In genomic region chr1:40980068-40980452, GRCh38 we compare ENCODE assay signal across 8 cellular contexts. TPM values are rescaled to one million over a fixed set of nuclear protein-coding genes. Genes with fewer than 3 reads are reported as not detected.
DNase-seq lines count a peak whose midpoint lies in the region; ATAC-seq, FAIRE-seq and TF ChIP-seq lines count a peak whose summit lies in the region.

No MANE protein-coding gene starts in this region.

- H3K4me1 ChIP-seq in astrocyte (ENCODE audit: insufficient read depth, low read length) (peaks cover 47% of the 10 kb centered on the region), HepG2 (ENCODE audit: insufficient read depth, low read length) (peaks cover 55% of the 10 kb centered on the region), transverse colon (peaks cover 10 to 32% (median 18%) of the 10 kb centered on the region in 4 donors)

- H3K27ac ChIP-seq in astrocyte (ENCODE audit: low read depth, low read length) (peak overlapping the region; percentile 92), HepG2 (ENCODE audit: extremely low read length, insufficient read depth, low read length) (peak overlapping the region; percentile 98), transverse colon (peak overlapping the region; percentile 81 to 98 (median 94))

- H3K36me3 ChIP-seq in astrocyte (ENCODE audit: insufficient read depth, low read length) (peaks cover 10% of the 10 kb centered on the region), HepG2 (replicated peaks in 1 of 2; ENCODE audit: control insufficient read depth in 1 of 2, insufficient read depth in 2 of 2, low read length in 2 of 2) (peaks cover 3 to 21% of the 10 kb centered on the region in 2 experiments), transverse colon (no peaks in the 10 kb centered on the region)

- H2AFZ ChIP-seq in astrocyte (ENCODE audit: low read depth, low read length): no peak overlapping the region
- no peak overlapping the region for H2AFZ ChIP-seq in HepG2 (ENCODE audit: low read length)

- WGBS in HepG2 (ENCODE audit: low lambda C conversion rate): 0% methylated on average over 13 of the region's 50 CpGs
- WGBS in transverse colon (ENCODE audit: low coverage in 1 of 2), 2 donors: 0% methylated on average over 26 of the region's 50 CpGs; no CpG with 5 or more reads in 1 of the 2 donors

- TF ChIP-seq EP300 in HepG2 (IDR thresholded peaks at IDR 0.05; ENCODE audit: low read depth in 2 of 2, low read length in 2 of 2): no peak
- no peak for TF ChIP-seq EP300 in HepG2 (CRISPR knock-in tag; IDR thresholded peaks at IDR 0.05; ENCODE audit: borderline replicate concordance)
- TF ChIP-seq EP300 in transverse colon (IDR thresholded peaks at IDR 0.05; ENCODE audit: low read depth): no peak

- H4K20me1 ChIP-seq in astrocyte (ENCODE audit: insufficient read depth, low read length): peaks cover 46% of the 10 kb centered on the region
- no peaks in the 10 kb centered on the region for H4K20me1 ChIP-seq in HepG2 (ENCODE audit: insufficient read depth, low read length)

- TF ChIP-seq POLR2A in HepG2 (IDR thresholded peaks at IDR 0.05; ENCODE audit: insufficient read depth in 1 of 2, low read depth in 2 of 2, low read length in 2 of 2) (no peak), transverse colon (IDR thresholded peaks at IDR 0.05) (no peak)

- no TSS peak for BruUV-seq in HepG2 (replicated peaks; lab: Mats Ljungman, UMichigan)

- DNase-seq in T-helper 2 cell treated with Interferon-gamma antibody and Interleukin-4, amounts not matched to agents 5 μg/mL and 100 μg/mL, for 36 hours (ENCODE audit: low spot score): no peak
- DNase-seq in T-helper 2 cell: no peak
- no peak for DNase-seq in astrocyte (ENCODE audit: low read depth)
- DNase-seq in HepG2 (ENCODE audit: low spot score): no peak
- DNase-seq in transverse colon: no peak
- DNase-seq in stimulated activated CD4-positive, alpha-beta T cell treated with anti-CD3 and anti-CD28 coated beads, Interleukin-12 subunit alpha, Interleukin-12 subunit beta, amount 100 ng/mL, for 4 hours: no peak
- DNase-seq in AG08396 (ENCODE audit: low spot score): no peak

- peak overlapping the region; percentile 91 for H3K4me3 Mint-ChIP-seq in T-helper 2 cell treated with Interferon-gamma antibody and Interleukin-4, amounts not matched to agents 5 μg/mL and 100 μg/mL, for 36 hours
- H3K4me3 Mint-ChIP-seq in astrocyte (ENCODE audit: unreplicated experiment): peak overlapping the region; percentile 93

- ATAC-seq in HG03135 (IDR thresholded peaks at IDR 0.05; ENCODE audit: unreplicated experiment) (peak; percentile 8), HepG2 (peak; percentile 6; the same call in 2 of the 3 replicates)

- CTCF ChIA-PET in HepG2 (lab: Yijun Ruan, JAX; ENCODE audit: low intra/inter-chr PET ratio, low total read pairs): no interaction called here

- H3K4me2 ChIP-seq in astrocyte (ENCODE audit: low read length): peak overlapping the region; percentile 97
- peak overlapping the region; percentile 91 for H3K4me2 ChIP-seq in HepG2 (ENCODE audit: low read depth, low read length)

- intact Hi-C loops in HepG2 (cut with micrococcal nuclease; ENCODE audit: unreplicated experiment) (no loop called here), transverse colon (cut with DNase I; ENCODE audit: low total_unique reads) (loop anchor here (5.0 kb wide), 1 partner anchor 1183 kb away; no protein-coding TSS in a partner anchor)

- in situ Hi-C loops in HepG2 (cut with HindIII; ENCODE audit: extremely low pct_ligation_motif_present, low pct_unique_long_range_greater_than_20kb) (no loop called here), transverse colon (cut with MboI; ENCODE audit: low pct_ligation_motif_present in 1 of 4, low pct_unique_long_range_greater_than_20kb in 1 of 4, low sequenced_read_pairs in 3 of 4) (no loop called here)

- H3K9me3 ChIP-seq in astrocyte (ENCODE audit: insufficient read depth, low read depth, low read length) (no peaks in the 10 kb centered on the region), HepG2 (ENCODE audit: low read length) (no peaks in the 10 kb centered on the region), transverse colon (no peaks in the 10 kb centered on the region)

- FAIRE-seq in astrocyte (lab: Jason Lieb, UNC) (no peak), HepG2 (lab: Jason Lieb, UNC) (no peak)

- TF ChIP-seq CTCF in astrocyte (IDR thresholded peaks at IDR 0.05; ENCODE audit: insufficient read depth, low read depth, low read length): no peak
- no peak for TF ChIP-seq CTCF in HepG2 (CRISPR knock-in tag; IDR thresholded peaks at IDR 0.05)
- TF ChIP-seq CTCF in transverse colon (IDR thresholded peaks at IDR 0.05): no peak

- no peaks in the 10 kb centered on the region for H3K9me3 Mint-ChIP-seq in T-helper 2 cell treated with Interferon-gamma antibody and Interleukin-4, amounts not matched to agents 5 μg/mL and 100 μg/mL, for 36 hours
- H3K9me3 Mint-ChIP-seq in astrocyte (ENCODE audit: unreplicated experiment): no peaks in the 10 kb centered on the region

- H3K27ac Mint-ChIP-seq in T-helper 2 cell treated with Interferon-gamma antibody and Interleukin-4, amounts not matched to agents 5 μg/mL and 100 μg/mL, for 36 hours: peak overlapping the region; percentile 96
- peak overlapping the region; percentile 50 for H3K27ac Mint-ChIP-seq in astrocyte (ENCODE audit: unreplicated experiment)

- H3K9ac ChIP-seq in astrocyte (ENCODE audit: low read length): peak overlapping the region; percentile 88
- peak overlapping the region; percentile 83 for H3K9ac ChIP-seq in HepG2 (ENCODE audit: insufficient read depth, low read depth, low read length)

- no peaks in the 10 kb centered on the region for H3K27me3 Mint-ChIP-seq in T-helper 2 cell treated with Interferon-gamma antibody and Interleukin-4, amounts not matched to agents 5 μg/mL and 100 μg/mL, for 36 hours (ENCODE audit: low read depth)
- H3K27me3 Mint-ChIP-seq in astrocyte (ENCODE audit: low read depth, unreplicated experiment): no peaks in the 10 kb centered on the region

- H3K36me3 Mint-ChIP-seq in T-helper 2 cell treated with Interferon-gamma antibody and Interleukin-4, amounts not matched to agents 5 μg/mL and 100 μg/mL, for 36 hours (ENCODE audit: low read depth): peaks cover 27% of the 10 kb centered on the region
- H3K36me3 Mint-ChIP-seq in astrocyte (ENCODE audit: low read depth, unreplicated experiment): peaks cover 5% of the 10 kb centered on the region

- H3K4me1 Mint-ChIP-seq in T-helper 2 cell treated with Interferon-gamma antibody and Interleukin-4, amounts not matched to agents 5 μg/mL and 100 μg/mL, for 36 hours (ENCODE audit: low read depth): peaks cover 40% of the 10 kb centered on the region
- H3K4me1 Mint-ChIP-seq in astrocyte (ENCODE audit: low read depth, unreplicated experiment): peaks cover 44% of the 10 kb centered on the region

- H3K79me2 ChIP-seq in astrocyte (ENCODE audit: insufficient read depth, low read length): peaks cover 52% of the 10 kb centered on the region
- H3K79me2 ChIP-seq in HepG2 (ENCODE audit: insufficient read depth, low read length): peaks cover 37% of the 10 kb centered on the region

- no peaks in the 10 kb centered on the region for H3K27me3 ChIP-seq in astrocyte (ENCODE audit: insufficient read depth, low read length)
- H3K27me3 ChIP-seq in HepG2 (ENCODE audit: control insufficient read depth in 1 of 2, insufficient read depth in 2 of 2, low read length in 2 of 2): no peaks in the 10 kb centered on the region
- H3K27me3 ChIP-seq in transverse colon: no peaks in the 10 kb centered on the region

- POLR2A ChIA-PET in HepG2 (lab: Yijun Ruan, JAX): interaction anchor here (1.0 to 2.0 kb wide), 7 partner anchors 8 to 448 kb away, joined by 3 to 13 read pairs (median 4); partner anchors contain the start of genes CITED4 and ZNF684

- no peak; the same call in 1 of the 2 replicates for TF ChIP-seq RAD21 in HepG2 (CRISPR knock-in tag; IDR thresholded peaks at IDR 0.05)

- peak overlapping the region; percentile 78 for H3K4me3 ChIP-seq in astrocyte (ENCODE audit: insufficient read depth, low read depth, low read length)
- peak overlapping the region; percentile 51 to 73 (median 69) for H3K4me3 ChIP-seq in HepG2 (replicated peaks in 1 of 3; ENCODE audit: insufficient read depth in 1 of 3, low read depth in 2 of 3, low read length in 3 of 3)
- H3K4me3 ChIP-seq in transverse colon: peak overlapping the region; percentile 59 to 76 (median 68)

RNA-seq across cellular contexts. Expression of gene CTPS1, which starts 0.6 kb away (rescaled TPM):
- total RNA-seq in astrocyte (80.4 and 91.4 TPM in 2 replicates), HepG2 (2016; rRNA removed; fragmentation: Illumina TruSeq; extraction: Trizol) (42.8 and 63.1 TPM in 2 replicates), transverse colon (10 to 100 TPM in 3 of 4 donors, 1 to 10 TPM in 1; 6.3 to 32.2 (median 19.7) TPM)
- 8.1 and 8.4 TPM in 2 replicates for total RNA-seq in HepG2 (2016; cell fraction: cytosol; rRNA removed; fragmentation: Illumina TruSeq; extraction: Trizol; ENCODE audit: low read depth)
- 40.9 and 54.3 TPM in 2 replicates for total RNA-seq in HepG2 (2016; cell fraction: insoluble cytoplasmic fraction; rRNA removed; fragmentation: Illumina TruSeq; extraction: Trizol)
- total RNA-seq in HepG2 (2016; cell fraction: membrane; rRNA removed; fragmentation: Illumina TruSeq; extraction: Trizol): 18.5 and 19.2 TPM in 2 replicates
- 56.4 and 60.8 TPM in 2 replicates for total RNA-seq in HepG2 (2016; cell fraction: nucleus; rRNA removed; fragmentation: Illumina TruSeq; extraction: Trizol)
- polyA plus RNA-seq in HepG2 (2011; rRNA removed): 9.6 and 10.1 TPM in 2 replicates
- 6.4 and 7.9 TPM in 2 replicates for polyA plus RNA-seq in HepG2 (2011; cell fraction: cytosol; rRNA removed)
- 42.7 and 43.4 TPM in 2 replicates for polyA plus RNA-seq in HepG2 (2011; cell fraction: nucleus; rRNA removed)
- 19.4 and 21.9 TPM in 2 replicates for polyA plus RNA-seq in HepG2 (2012)
- 4.7 and 5.0 TPM in 2 replicates for polyA plus RNA-seq in HepG2 (2016; cell fraction: cytosol; fragmentation: Illumina TruSeq; extraction: Trizol; ENCODE audit: low read depth)
- 61.3 and 68.4 TPM in 2 replicates for polyA plus RNA-seq in HepG2 (2016; cell fraction: insoluble cytoplasmic fraction; fragmentation: Illumina TruSeq; extraction: Trizol; ENCODE audit: low read depth)
- 9.5 and 10.5 TPM in 2 replicates for polyA plus RNA-seq in HepG2 (2016; cell fraction: membrane; fragmentation: Illumina TruSeq; extraction: Trizol; ENCODE audit: low read depth)
- polyA plus RNA-seq in HepG2 (2016; cell fraction: nucleus; fragmentation: Illumina TruSeq; extraction: Trizol; ENCODE audit: insufficient read depth, low read depth): 105 and 109 TPM in 2 replicates
- 23.3 and 120 TPM in 2 replicates for polyA minus RNA-seq in HepG2 (2011; rRNA and poly(A)+ RNA removed; ENCODE audit: low replicate concordance)
- 7.5 and 8.1 TPM in 2 replicates for polyA minus RNA-seq in HepG2 (2011; cell fraction: cytosol; rRNA and poly(A)+ RNA removed)
- 51.4 and 55.3 TPM in 2 replicates for polyA minus RNA-seq in HepG2 (2011; cell fraction: nucleus; rRNA and poly(A)+ RNA removed)

RNA-seq across cellular contexts. Expression of gene SLFNL1, which starts 41.5 kb away (rescaled TPM):
- 0.14 and 0.18 TPM in 2 replicates for total RNA-seq in astrocyte
- 0.07 TPM in 1 of 2 replicates, not detected in the other for total RNA-seq in HepG2 (2016; rRNA removed; fragmentation: Illumina TruSeq; extraction: Trizol)
- not detected in 2 replicates for total RNA-seq in HepG2 (2016; cell fraction: cytosol; rRNA removed; fragmentation: Illumina TruSeq; extraction: Trizol; ENCODE audit: low read depth)
- total RNA-seq in HepG2 (2016; cell fraction: insoluble cytoplasmic fraction; rRNA removed; fragmentation: Illumina TruSeq; extraction: Trizol): 0.19 TPM in 1 of 2 replicates, not detected in the other
- total RNA-seq in HepG2 (2016; cell fraction: membrane; rRNA removed; fragmentation: Illumina TruSeq; extraction: Trizol): 0.09 TPM in 1 of 2 replicates, not detected in the other
- 0.31 and 0.50 TPM in 2 replicates for total RNA-seq in HepG2 (2016; cell fraction: nucleus; rRNA removed; fragmentation: Illumina TruSeq; extraction: Trizol)
- polyA plus RNA-seq in HepG2 (2011; rRNA removed): 0.18 and 0.20 TPM in 2 replicates
- polyA plus RNA-seq in HepG2 (2011; cell fraction: cytosol; rRNA removed): 0.05 and 0.08 TPM in 2 replicates
- 1.2 and 1.7 TPM in 2 replicates for polyA plus RNA-seq in HepG2 (2011; cell fraction: nucleus; rRNA removed)
- polyA plus RNA-seq in HepG2 (2012): 0.44 and 0.65 TPM in 2 replicates
- not detected in 2 replicates for polyA plus RNA-seq in HepG2 (2016; cell fraction: cytosol; fragmentation: Illumina TruSeq; extraction: Trizol; ENCODE audit: low read depth)
- not detected in 2 replicates for polyA plus RNA-seq in HepG2 (2016; cell fraction: insoluble cytoplasmic fraction; fragmentation: Illumina TruSeq; extraction: Trizol; ENCODE audit: low read depth)
- not detected in 2 replicates for polyA plus RNA-seq in HepG2 (2016; cell fraction: membrane; fragmentation: Illumina TruSeq; extraction: Trizol; ENCODE audit: low read depth)
- 0.60 and 0.71 TPM in 2 replicates for polyA plus RNA-seq in HepG2 (2016; cell fraction: nucleus; fragmentation: Illumina TruSeq; extraction: Trizol; ENCODE audit: insufficient read depth, low read depth)
- 0.37 and 1.3 TPM in 2 replicates for polyA minus RNA-seq in HepG2 (2011; rRNA and poly(A)+ RNA removed; ENCODE audit: low replicate concordance)
- polyA minus RNA-seq in HepG2 (2011; cell fraction: cytosol; rRNA and poly(A)+ RNA removed): not detected in 2 replicates
- polyA minus RNA-seq in HepG2 (2011; cell fraction: nucleus; rRNA and poly(A)+ RNA removed): 2.1 and 2.4 TPM in 2 replicates
- 1 to 10 TPM in 2 of 4 donors, under 1 TPM in 1, not detected in 1; 0.55 to 3.0 (median 1.3) TPM for total RNA-seq in transverse colon
